13 cellular contexts compared by ENCODE assay signal in the genomic region with DNA sequence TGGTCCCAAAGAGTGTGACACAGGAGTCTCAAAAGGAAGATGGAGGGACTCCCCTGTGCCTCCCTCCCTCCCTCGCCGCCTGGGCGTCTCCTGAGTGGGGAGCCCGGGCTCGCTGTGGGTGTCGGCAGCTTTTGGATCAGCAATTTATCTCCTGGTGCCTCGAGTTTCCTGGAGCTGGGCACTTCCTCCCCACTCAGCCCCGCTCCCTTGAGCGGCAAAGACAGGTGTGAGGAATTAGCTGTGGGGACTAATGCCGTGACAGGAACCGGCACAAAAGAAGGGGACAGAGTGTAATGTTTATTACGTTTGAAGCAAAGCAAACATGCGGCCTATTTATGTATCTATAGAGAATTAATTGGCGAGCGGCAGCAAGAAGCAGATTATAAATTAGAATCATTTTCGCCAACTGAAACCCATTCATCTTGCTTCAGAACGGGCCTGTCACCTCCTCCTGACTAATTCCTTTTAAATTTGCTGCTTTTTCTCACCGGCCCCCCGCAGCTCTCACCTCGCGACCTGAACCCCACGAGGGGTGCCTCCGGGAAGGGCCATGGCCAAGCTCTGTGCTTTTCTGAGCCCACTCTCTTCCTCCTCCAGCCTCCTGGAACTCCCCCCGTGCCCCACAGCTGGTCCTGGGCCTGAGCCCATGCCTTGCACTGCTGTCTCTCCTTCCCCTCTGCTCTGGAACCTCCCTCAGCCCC. TPM values are rescaled to one million over a fixed set of nuclear protein-coding genes. Genes with fewer than 3 reads are reported as not detected.
"Had no signal": no experiment of that assay in that cellular context is flagged by ENCODE, and none has a peak within 500 bp of the region (broad histone marks: within the 10 kb centered on the region; RNA-seq: fewer than 3 reads in every experiment).

No MANE protein-coding gene starts in this region.

- H3K27ac Mint-ChIP-seq: activated naive CD4-positive, alpha-beta T cell treated with anti-CD3 and anti-CD28 coated beads, Interleukin-2, amount 50 U/mL, for 24 hours; activated T-helper 2 cell treated with anti-CD3 and anti-CD28 coated beads, Interferon-gamma antibody, Interleukin-2, Interleukin-4, amounts not matched to agents 10 μg/mL and 5 μg/mL and 100 μg/mL, durations not matched to agents 14 hours and 24 hours and 36 hours had no signal

- H3K9me3 Mint-ChIP-seq: activated naive CD4-positive, alpha-beta T cell treated with anti-CD3 and anti-CD28 coated beads, Interleukin-2, amount 50 U/mL, for 24 hours; activated T-helper 2 cell treated with anti-CD3 and anti-CD28 coated beads, Interferon-gamma antibody, Interleukin-2, Interleukin-4, amounts not matched to agents 10 μg/mL and 5 μg/mL and 100 μg/mL, durations not matched to agents 14 hours and 24 hours and 36 hours had no signal

- H3K27ac ChIP-seq: parathyroid adenoma had no signal

- H2AFZ ChIP-seq: parathyroid adenoma had no signal

- DNase-seq: activated CD4-positive, CD25-positive, alpha-beta regulatory T cell; central memory CD4-positive, alpha-beta T cell; effector memory CD4-positive, alpha-beta T cell; hypothalamus; kidney glomerular epithelial cell; mesendoderm; retina had no signal

- H3K36me3 Mint-ChIP-seq: activated naive CD4-positive, alpha-beta T cell treated with anti-CD3 and anti-CD28 coated beads, Interleukin-2, amount 50 U/mL, for 24 hours had no signal

- H3K4me3 ChIP-seq: smooth muscle cell had no signal

- H3K4me1 ChIP-seq: parathyroid adenoma had no signal

- H3K79me2 ChIP-seq: parathyroid adenoma had no signal

- H3K4me3 Mint-ChIP-seq: activated naive CD4-positive, alpha-beta T cell treated with anti-CD3 and anti-CD28 coated beads, Interleukin-2, amount 50 U/mL, for 24 hours had no signal

- H3K4me2 ChIP-seq: smooth muscle cell had no signal

RNA-seq across cellular contexts. Expression of gene CDH22, which starts 8.8 kb away (rescaled TPM):
- total RNA-seq: activated T-helper 2 cell treated with anti-CD3 and anti-CD28 coated beads, Interferon-gamma antibody, Interleukin-2, Interleukin-4, amounts not matched to agents 10 μg/mL and 5 μg/mL and 100 μg/mL, durations not matched to agents 14 hours and 24 hours and 36 hours; epithelial cell of proximal tubule; liver; smooth muscle cell had no signal
